ENCODE assay signal across 33 cellular contexts in genomic region chr17:30211371-30211770, GRCh38. TPM values are rescaled to one million over a fixed set of nuclear protein-coding genes. Genes with fewer than 3 reads are reported as not detected.
"Had no signal": no experiment of that assay in that cellular context is flagged by ENCODE, and none has a peak within 500 bp of the region (broad histone marks: within the 10 kb centered on the region; RNA-seq: fewer than 3 reads in every experiment).

No MANE protein-coding gene starts in this region.

- H3K36me3 ChIP-seq: ascending aorta had no signal

- DNase-seq: activated B cell treated with CpG ODN at 0.5 μM for 24 hours; activated CD4-positive, alpha-beta T cell treated with anti-CD3 and anti-CD28 coated beads for 1 hour; activated CD4-positive, alpha-beta T cell treated with anti-CD3 and anti-CD28 coated beads, Interleukin-2, amount 10 ng/mL, durations not matched to agents 24 days and 14 days; activated CD4-positive, alpha-beta T cell treated with anti-CD3 and anti-CD28 coated beads, Interleukin-2, amount 50 U/mL, for 48 hours; activated CD8-positive, alpha-beta memory T cell treated with anti-CD3 and anti-CD28 coated beads, Interleukin-2, amount 50 U/mL, for 48 hours; activated effector memory CD4-positive, alpha-beta T cell treated with Interleukin-2 at 50 U/mL for 16 hours; activated naive CD4-positive, alpha-beta T cell; activated T-cell treated with anti-CD3 and anti-CD28 coated beads, Interleukin-2, amount 50 U/mL, for 1 hour; amniotic stem cell; body of pancreas; IMR-90; KG1; NCI-H1048; NCI-H146; NCI-H187 treated with DMSO at 0.1 percent for 48 hours; NCI-H2171 treated with DMSO at 0.1 percent for 48 hours; NCI-H226; NCI-H510A; NCI-H526 treated with DMSO at 0.1 percent for 48 hours; NCI-H82; NK-92 treated with Interleukin-12 subunit alpha and Interleukin-12 subunit beta, amount 100 ng/mL, for 24 hours; OCI-M1; RPMI8226; T-helper 2 cell; T1000 had no signal

- H3K27ac Mint-ChIP-seq: activated B cell treated with CpG ODN at 0.5 μM for 24 hours; activated CD4-positive, alpha-beta T cell treated with anti-CD3 and anti-CD28 coated beads, Interleukin-2, amount 10 ng/mL, durations not matched to agents 24 days and 14 days; activated naive CD4-positive, alpha-beta T cell treated with anti-CD3 and anti-CD28 coated beads, Interleukin-2, amount 50 U/mL, for 24 hours; T-cell had no signal

- ATAC-seq: body of pancreas, Panc1, Right ventricle myocardium inferior, T-cell had no signal

- H3K4me3 Mint-ChIP-seq: activated B cell treated with CpG ODN at 0.5 μM for 24 hours; activated CD4-positive, alpha-beta T cell treated with anti-CD3 and anti-CD28 coated beads, Interleukin-2, amount 10 ng/mL, durations not matched to agents 24 days and 14 days; activated naive CD4-positive, alpha-beta T cell treated with anti-CD3 and anti-CD28 coated beads, Interleukin-2, amount 50 U/mL, for 24 hours; T-cell had no signal

- H3K27me3 ChIP-seq: ascending aorta, body of pancreas had no signal

- H3K4me1 Mint-ChIP-seq: activated CD4-positive, alpha-beta T cell treated with anti-CD3 and anti-CD28 coated beads, Interleukin-2, amount 10 ng/mL, durations not matched to agents 24 days and 14 days; activated naive CD4-positive, alpha-beta T cell treated with anti-CD3 and anti-CD28 coated beads, Interleukin-2, amount 50 U/mL, for 24 hours; T-cell had no signal

- H3K4me1 ChIP-seq: ascending aorta, body of pancreas had no signal

- H3K9me3 Mint-ChIP-seq: activated B cell treated with CpG ODN at 0.5 μM for 24 hours; activated CD4-positive, alpha-beta T cell treated with anti-CD3 and anti-CD28 coated beads, Interleukin-2, amount 10 ng/mL, durations not matched to agents 24 days and 14 days; activated naive CD4-positive, alpha-beta T cell treated with anti-CD3 and anti-CD28 coated beads, Interleukin-2, amount 50 U/mL, for 24 hours; T-cell had no signal

- H3K27ac ChIP-seq: ascending aorta, body of pancreas, SK-N-MC had no signal

- H3K4me3 ChIP-seq: ascending aorta, body of pancreas, SK-N-MC had no signal

- H3K9me3 ChIP-seq: ascending aorta, body of pancreas had no signal

- H3K27me3 Mint-ChIP-seq: activated naive CD4-positive, alpha-beta T cell treated with anti-CD3 and anti-CD28 coated beads, Interleukin-2, amount 50 U/mL, for 24 hours had no signal

- FAIRE-seq: TTC549 had no signal

- H3K36me3 Mint-ChIP-seq: activated naive CD4-positive, alpha-beta T cell treated with anti-CD3 and anti-CD28 coated beads, Interleukin-2, amount 50 U/mL, for 24 hours; T-cell had no signal

RNA-seq across cellular contexts. Expression of gene SLC6A4, which starts 24.1 kb away (rescaled TPM):
- total RNA-seq: activated B cell treated with CpG ODN at 0.5 μM for 24 hours; activated CD4-positive, alpha-beta T cell treated with anti-CD3 and anti-CD28 coated beads, Interleukin-2, amount 10 ng/mL, durations not matched to agents 24 days and 14 days; LHCN-M2 had no signal
- polyA plus RNA-seq: IMR-90 had no signal
